19 cellular contexts compared by ENCODE assay signal in genomic region chr22:48595511-48595905, GRCh38.
DNase-seq lines count a peak whose midpoint lies in the region; ATAC-seq, FAIRE-seq and TF ChIP-seq lines count a peak whose summit lies in the region.
"Had no signal": no experiment of that assay in that cellular context is flagged by ENCODE, and none has a peak within 500 bp of the region (broad histone marks: within the 10 kb centered on the region; RNA-seq: fewer than 3 reads in every experiment).

No MANE protein-coding gene starts in this region.

- no peak overlapping the region for H3K9ac ChIP-seq in kidney (ENCODE audit: low read length in 2 of 2)
- H3K9ac ChIP-seq: GM23248 had no signal

- no peak for FAIRE-seq in kidney (lab: Jason Lieb, UNC)
- FAIRE-seq: GM12891, H54 had no signal

- H3K36me3 ChIP-seq in A673 (ENCODE audit: insufficient read depth, low read length, poor library complexity, severe bottlenecking) (peaks cover 19% of the 10 kb centered on the region), kidney (ENCODE audit: control insufficient read depth in 1 of 2, insufficient read depth in 2 of 2, low read length in 2 of 2) (no peaks in the 10 kb centered on the region)

- peaks cover 0 to 9% of the 10 kb centered on the region in 2 donors for H3K9me3 Mint-ChIP-seq in stimulated activated naive B cell treated with anti-CD40 and anti-IgM and Interleukin-4, amounts not matched to agents 10 μg/mL and 1 μg/mL and 100 μg/mL, for 72 hours

- TF ChIP-seq CTCF in A673 (conservative IDR thresholded peaks at IDR 0.05; ENCODE audit: low read depth, low read length), result no peak
- TF ChIP-seq CTCF in kidney (IDR thresholded peaks at IDR 0.05; ENCODE audit: borderline replicate concordance, extremely low read depth, insufficient read depth), result no peak

- no peaks in the 10 kb centered on the region for H3K36me3 Mint-ChIP-seq in stimulated activated naive B cell treated with anti-CD40 and anti-IgM and Interleukin-4, amounts not matched to agents 10 μg/mL and 1 μg/mL and 100 μg/mL, for 72 hours

- ATAC-seq in HG03108 (IDR thresholded peaks at IDR 0.05; ENCODE audit: unreplicated experiment), result no peak
- ATAC-seq in stimulated activated naive B cell treated with anti-CD40 and anti-IgM and Interleukin-4, amounts not matched to agents 10 μg/mL and 1 μg/mL and 100 μg/mL, for 72 hours (replicated peaks), result no peak
- ATAC-seq: HCT116 had no signal

- H3K27ac ChIP-seq in A673 (ENCODE audit: low read depth, low read length, poor library complexity, severe bottlenecking) (peak overlapping the region; percentile 63), kidney (ENCODE audit: low read depth in 2 of 2, low read length in 2 of 2) (no peak overlapping the region)
- H3K27ac ChIP-seq: 22Rv1, GM23248 had no signal

- CTCF ChIA-PET in A673 (lab: Charles Lee), result no interaction called here

- H3K27me3 Mint-ChIP-seq in stimulated activated naive B cell treated with anti-CD40 and anti-IgM and Interleukin-4, amounts not matched to agents 10 μg/mL and 1 μg/mL and 100 μg/mL, for 72 hours, result no peaks in the 10 kb centered on the region
- H3K27me3 Mint-ChIP-seq: CD4-positive, alpha-beta T cell had no signal

- H3K27me3 ChIP-seq in A673 (replicated peaks; ENCODE audit: insufficient read depth, low read depth, low read length, poor library complexity), result no peaks in the 10 kb centered on the region

- intact Hi-C loops in A673 (cut with micrococcal nuclease; ENCODE audit: unreplicated experiment) (no loop called here), kidney (cut with DNase I) (no loop called here)

- H3K4me3 ChIP-seq in A673 (ENCODE audit: low read depth, low read length, poor library complexity, severe bottlenecking) (no peak overlapping the region), kidney (ENCODE audit: low read length in 2 of 2) (no peak overlapping the region)
- H3K4me3 ChIP-seq: GM23248 had no signal

- H3K27ac Mint-ChIP-seq in stimulated activated naive B cell treated with anti-CD40 and anti-IgM and Interleukin-4, amounts not matched to agents 10 μg/mL and 1 μg/mL and 100 μg/mL, for 72 hours, result no peak overlapping the region
- H3K27ac Mint-ChIP-seq: CD4-positive, alpha-beta T cell had no signal

- no peak overlapping the region for H3K4me3 Mint-ChIP-seq in stimulated activated naive B cell treated with anti-CD40 and anti-IgM and Interleukin-4, amounts not matched to agents 10 μg/mL and 1 μg/mL and 100 μg/mL, for 72 hours
- H3K4me3 Mint-ChIP-seq: CD4-positive, alpha-beta T cell had no signal

- POLR2A ChIA-PET in A673 (lab: Charles Lee; ENCODE audit: low non-redundant PET), result no interaction called here

- H3K9me3 ChIP-seq in A673 (ENCODE audit: low read depth, low read length, poor library complexity, severe bottlenecking) (no peaks in the 10 kb centered on the region), kidney (ENCODE audit: control insufficient read depth in 1 of 2, low read length in 2 of 2) (no peaks in the 10 kb centered on the region)

- no peaks in the 10 kb centered on the region for H3K4me1 Mint-ChIP-seq in stimulated activated naive B cell treated with anti-CD40 and anti-IgM and Interleukin-4, amounts not matched to agents 10 μg/mL and 1 μg/mL and 100 μg/mL, for 72 hours

- BruUV-seq in A673 (replicated peaks; lab: Mats Ljungman, UMichigan), result no TSS peak

- peaks cover 31% of the 10 kb centered on the region for H3K4me1 ChIP-seq in A673 (ENCODE audit: insufficient read depth, low read length, poor library complexity, severe bottlenecking)
- no peaks in the 10 kb centered on the region for H3K4me1 ChIP-seq in kidney (ENCODE audit: control insufficient read depth in 1 of 2, insufficient read depth in 1 of 2, low read depth in 1 of 2, low read length in 2 of 2)

- DNase-seq in NCI-H1694 treated with DMSO at 0.1 percent for 48 hours (lab: John Stamatoyannopoulos, UW) (peak; percentile 35), NCI-H1694 (lab: John Stamatoyannopoulos, UW) (no peak), A673 (ENCODE audit: low spot score) (peak; percentile 86), NCI-H2171 (lab: John Stamatoyannopoulos, UW) (peak; percentile 35), kidney (peak; percentile 48), T-helper 2 cell (no peak)
- DNase-seq in stimulated activated naive B cell treated with anti-CD40 and anti-IgM and Interleukin-4, amounts not matched to agents 10 μg/mL and 1 μg/mL and 100 μg/mL, for 72 hours, result no peak
- DNase-seq: AML-193; C1 segment of cervical spinal cord; Calu3; CD4-positive, alpha-beta T cell; DMS 273 treated with DMSO at 0.1 percent for 48 hours; GM23248; IMR-90 had no signal

Comparison
In these comparisons a context has a peak if more than half of its experiments do, and no peak if none do; other contexts are left out.
1. DNase-seq: peak in NCI-H1694 treated with DMSO at 0.1 percent for 48 hours (single experiment), A673 (single experiment), NCI-H2171 (single experiment) and kidney (single experiment); none in NCI-H1694 (single experiment), T-helper 2 cell (0 of 5) and stimulated activated naive B cell treated with anti-CD40 and anti-IgM and Interleukin-4, amounts not matched to agents 10 μg/mL and 1 μg/mL and 100 μg/mL, for 72 hours (single experiment).